ENCODE assay signal across 10 cellular contexts in the genomic region with DNA sequence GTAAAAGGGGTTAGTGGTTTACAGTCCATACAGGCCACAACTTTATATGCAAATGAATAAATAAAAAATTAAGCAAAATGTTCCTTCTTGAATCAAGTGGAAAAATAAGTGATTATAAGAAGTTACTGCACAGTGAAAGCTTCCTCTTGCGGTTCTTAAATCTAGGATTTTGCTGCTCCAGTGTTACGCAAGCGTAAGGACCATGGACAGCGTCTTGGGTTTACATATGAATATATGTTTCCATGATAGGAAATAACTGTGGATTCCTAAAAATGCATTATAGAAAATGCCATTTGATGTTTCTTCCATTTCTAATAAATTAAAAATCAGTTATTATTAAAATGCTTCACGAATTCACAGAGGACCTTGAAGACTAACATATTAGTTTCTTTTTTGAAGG.
DNase-seq lines count a peak whose midpoint lies in the region; ATAC-seq, FAIRE-seq and TF ChIP-seq lines count a peak whose summit lies in the region.
"Had no signal": no experiment of that assay in that cellular context is flagged by ENCODE, and none has a peak within 500 bp of the region (broad histone marks: within the 10 kb centered on the region; RNA-seq: fewer than 3 reads in every experiment).

No MANE protein-coding gene starts in this region.

- no peak for ATAC-seq in HG03432 (IDR thresholded peaks at IDR 0.05; ENCODE audit: unreplicated experiment)
- ATAC-seq: mucosa of descending colon had no signal

- DNase-seq in AG04450 (ENCODE audit: low read depth, low spot score) (peak; percentile 2), UCSD-AML1 (lab: John Stamatoyannopoulos, UW; ENCODE audit: unreplicated experiment) (peak; percentile 40), fibroblast of the aortic adventitia (ENCODE audit: low read depth) (peak; percentile 25), H54 (ENCODE audit: insufficient read length, low spot score) (no peak), esophagus squamous epithelium (lab: John Stamatoyannopoulos, UW) (no peak)
- DNase-seq in stimulated activated CD4-positive, alpha-beta T cell treated with anti-CD3 and anti-CD28 coated beads, Interleukin-4, amount 100 ng/mL, for 4 hours, result no peak
- DNase-seq: NCI-H510A treated with DMSO at 0.1 percent for 48 hours had no signal

- H3K9me3 ChIP-seq in AG04450 (ENCODE audit: control insufficient read depth, insufficient read depth, low read length), result no peaks in the 10 kb centered on the region
- no peaks in the 10 kb centered on the region for H3K9me3 ChIP-seq in esophagus squamous epithelium
- H3K9me3 ChIP-seq: mucosa of descending colon had no signal

- 52 to 57% methylated on average over 5 of the region's 5 CpGs for whole genome bisulfite sequencing in esophagus squamous epithelium, 2 donors

- intact Hi-C loops in esophagus squamous epithelium (cut with DNase I), result no loop called here

- no peaks in the 10 kb centered on the region for H3K4me1 ChIP-seq in esophagus squamous epithelium

- no peak for TF ChIP-seq CTCF in AG04450 (IDR thresholded peaks at IDR 0.05; ENCODE audit: low read depth, low read length)
- no peak for TF ChIP-seq CTCF in fibroblast of the aortic adventitia (IDR thresholded peaks at IDR 0.05; ENCODE audit: insufficient read depth, low read length)
- no peak for TF ChIP-seq CTCF in esophagus squamous epithelium (IDR thresholded peaks at IDR 0.05)

- no peak for TF ChIP-seq RAD21 in Ishikawa (IDR thresholded peaks at IDR 0.05; ENCODE audit: low read depth)

- FAIRE-seq in H54 (lab: Jason Lieb, UNC), result no peak

- H3K27ac ChIP-seq in AG04450 (ENCODE audit: low read depth, low read length), result no peak overlapping the region
- no peak overlapping the region for H3K27ac ChIP-seq in esophagus squamous epithelium

- H3K36me3 ChIP-seq in esophagus squamous epithelium, result no peaks in the 10 kb centered on the region

- no peaks in the 10 kb centered on the region for H3K27me3 ChIP-seq in AG04450 (ENCODE audit: control insufficient read depth, insufficient read depth, low read length)
- no peaks in the 10 kb centered on the region for H3K27me3 ChIP-seq in esophagus squamous epithelium

- TF ChIP-seq EP300 in Ishikawa (IDR thresholded peaks at IDR 0.05; ENCODE audit: borderline replicate concordance), result no peak

- H3K4me3 ChIP-seq in AG04450 (ENCODE audit: low read depth, low read length) (no peak overlapping the region), fibroblast of the aortic adventitia (ENCODE audit: low read depth, low read length) (no peak overlapping the region), esophagus squamous epithelium (no peak overlapping the region)
- H3K4me3 ChIP-seq: mucosa of descending colon had no signal

- CTCF ChIA-PET in AG04450 (lab: Charles Lee), result no interaction called here

- no peak for TF ChIP-seq POLR2A in H54 (IDR thresholded peaks at IDR 0.05; ENCODE audit: low read depth, low read length)
- no peak for TF ChIP-seq POLR2A in esophagus squamous epithelium (IDR thresholded peaks at IDR 0.05)

- POLR2A ChIA-PET in AG04450 (lab: Yijun Ruan, JAX), result no interaction called here

TF ChIP-seq in Ishikawa, 13 proteins besides CTCF, POLR2A, EP300 and RAD21:
- TF ChIP-seq TCF12 (IDR thresholded peaks at IDR 0.05; ENCODE audit: low read depth) (no peak), CEBPB (IDR thresholded peaks at IDR 0.05) (peak; percentile 98)
- TF ChIP-seq, protein P1, sequence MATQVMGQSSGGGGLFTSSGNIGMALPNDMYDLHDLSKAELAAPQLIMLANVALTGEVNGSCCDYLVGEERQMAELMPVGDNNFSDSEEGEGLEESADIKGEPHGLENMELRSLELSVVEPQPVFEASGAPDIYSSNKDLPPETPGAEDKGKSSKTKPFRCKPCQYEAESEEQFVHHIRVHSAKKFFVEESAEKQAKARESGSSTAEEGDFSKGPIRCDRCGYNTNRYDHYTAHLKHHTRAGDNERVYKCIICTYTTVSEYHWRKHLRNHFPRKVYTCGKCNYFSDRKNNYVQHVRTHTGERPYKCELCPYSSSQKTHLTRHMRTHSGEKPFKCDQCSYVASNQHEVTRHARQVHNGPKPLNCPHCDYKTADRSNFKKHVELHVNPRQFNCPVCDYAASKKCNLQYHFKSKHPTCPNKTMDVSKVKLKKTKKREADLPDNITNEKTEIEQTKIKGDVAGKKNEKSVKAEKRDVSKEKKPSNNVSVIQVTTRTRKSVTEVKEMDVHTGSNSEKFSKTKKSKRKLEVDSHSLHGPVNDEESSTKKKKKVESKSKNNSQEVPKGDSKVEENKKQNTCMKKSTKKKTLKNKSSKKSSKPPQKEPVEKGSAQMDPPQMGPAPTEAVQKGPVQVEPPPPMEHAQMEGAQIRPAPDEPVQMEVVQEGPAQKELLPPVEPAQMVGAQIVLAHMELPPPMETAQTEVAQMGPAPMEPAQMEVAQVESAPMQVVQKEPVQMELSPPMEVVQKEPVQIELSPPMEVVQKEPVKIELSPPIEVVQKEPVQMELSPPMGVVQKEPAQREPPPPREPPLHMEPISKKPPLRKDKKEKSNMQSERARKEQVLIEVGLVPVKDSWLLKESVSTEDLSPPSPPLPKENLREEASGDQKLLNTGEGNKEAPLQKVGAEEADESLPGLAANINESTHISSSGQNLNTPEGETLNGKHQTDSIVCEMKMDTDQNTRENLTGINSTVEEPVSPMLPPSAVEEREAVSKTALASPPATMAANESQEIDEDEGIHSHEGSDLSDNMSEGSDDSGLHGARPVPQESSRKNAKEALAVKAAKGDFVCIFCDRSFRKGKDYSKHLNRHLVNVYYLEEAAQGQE (IDR thresholded peaks at IDR 0.05; ENCODE audit: low read depth), result peak; percentile 95

Comparison
In these comparisons a context has a peak if more than half of its experiments do, and no peak if none do; other contexts are left out.
1. DNase-seq: peak in AG04450 (single experiment), UCSD-AML1 (single experiment) and fibroblast of the aortic adventitia (single experiment); none in H54 (single experiment), stimulated activated CD4-positive, alpha-beta T cell treated with anti-CD3 and anti-CD28 coated beads, Interleukin-4, amount 100 ng/mL, for 4 hours (0 of 2) and esophagus squamous epithelium (single experiment).